9 cellular contexts compared by ENCODE assay signal in genomic region chr12:15772405-15773018, GRCh38. TPM values are rescaled to one million over a fixed set of nuclear protein-coding genes. Genes with fewer than 3 reads are reported as not detected.
DNase-seq lines count a peak whose midpoint lies in the region; ATAC-seq and TF ChIP-seq lines count a peak whose summit lies in the region.
"Had no signal": no experiment of that assay in that cellular context is flagged by ENCODE, and none has a peak within 500 bp of the region (broad histone marks: within the 10 kb centered on the region; RNA-seq: fewer than 3 reads in every experiment).

No MANE protein-coding gene starts in this region.

- peaks cover 2% of the 10 kb centered on the region for H3K4me1 Mint-ChIP-seq in glutamatergic neuron (ENCODE audit: low read depth, unreplicated experiment)

- H3K27me3 ChIP-seq in BJ (ENCODE audit: control insufficient read depth, insufficient read depth, low read length) (no peaks in the 10 kb centered on the region), WERI-Rb-1 (ENCODE audit: insufficient read depth, low read depth, severe bottlenecking) (no peaks in the 10 kb centered on the region), left lung (no peaks in the 10 kb centered on the region)

- no peaks in the 10 kb centered on the region for H3K9me3 Mint-ChIP-seq in glutamatergic neuron (ENCODE audit: unreplicated experiment)
- H3K9me3 Mint-ChIP-seq: dendritic cell treated with granulocyte-macrophage colony-stimulating factor and Interleukin-4, amounts not matched to agents 40 ng/mL and 50 ng/mL, for 4 days had no signal

- no peaks in the 10 kb centered on the region for H3K4me1 ChIP-seq in left lung

- H3K36me3 ChIP-seq in BJ (ENCODE audit: control insufficient read depth, insufficient read depth, low read length) (no peaks in the 10 kb centered on the region), WERI-Rb-1 (no peaks in the 10 kb centered on the region), left lung (no peaks in the 10 kb centered on the region)

- peak; percentile 25 for ATAC-seq in left lung
- ATAC-seq in GM19035 (IDR thresholded peaks at IDR 0.05; ENCODE audit: unreplicated experiment): no peak

- CTCF ChIA-PET in BJ (lab: Yijun Ruan, JAX): interaction anchor here (0.7 to 3.6 kb wide), 7 partner anchors 13 to 181 kb away, joined by 3 to 16 read pairs (median 4); partner anchors contain the start of gene EPS8
- CTCF ChIA-PET in HEK293T (lab: Yijun Ruan, JAX): interaction anchor here (0.6 to 1.5 kb wide), 6 partner anchors 9 to 121 kb away, joined by 3 to 6 read pairs (median 3); no protein-coding TSS in a partner anchor

- DNase-seq in BJ (ENCODE audit: low read depth) (no peak), HCEC 1CT (peak; percentile 64), WERI-Rb-1 (no peak), left lung (no peak), HEK293T (ENCODE audit: extremely low spot score) (no peak), T-helper 1 cell (no peak), glutamatergic neuron (no peak)

- no peak overlapping the region for H3K27ac Mint-ChIP-seq in glutamatergic neuron (ENCODE audit: unreplicated experiment)
- H3K27ac Mint-ChIP-seq: dendritic cell treated with granulocyte-macrophage colony-stimulating factor and Interleukin-4, amounts not matched to agents 40 ng/mL and 50 ng/mL, for 4 days had no signal

- H3K27ac ChIP-seq in WERI-Rb-1 (no peak overlapping the region), left lung (no peak overlapping the region)

- intact Hi-C loops in left lung (cut with DNase I): no loop called here

- TF ChIP-seq CTCF in BJ (IDR thresholded peaks at IDR 0.05; ENCODE audit: insufficient read depth, low read depth, low read length) (peak; percentile 49), WERI-Rb-1 (IDR thresholded peaks at IDR 0.05; ENCODE audit: low read depth, low read length) (peak; percentile 36; the same call in 1 of the 2 replicates), left lung (IDR thresholded peaks at IDR 0.05) (peak in 1 of 2 donors; percentile 26), glutamatergic neuron (IDR thresholded peaks at IDR 0.05; ENCODE audit: partially characterized antibody, unreplicated experiment) (no peak)

- H3K4me3 ChIP-seq in BJ (ENCODE audit: low read depth, low read length) (no peak overlapping the region), WERI-Rb-1 (ENCODE audit: low read depth, low read length) (no peak overlapping the region), left lung (no peak overlapping the region)

- no peaks in the 10 kb centered on the region for H3K36me3 Mint-ChIP-seq in glutamatergic neuron (ENCODE audit: unreplicated experiment)

- POLR2A ChIA-PET in BJ (lab: Charles Lee): interaction anchor here (0.7 kb wide), 1 partner anchor 181 kb away, joined by 3 read pairs; no protein-coding TSS in a partner anchor
- POLR2A ChIA-PET in HEK293T (lab: Yijun Ruan, JAX): interaction anchor here (0.7 kb wide), 1 partner anchor 17 kb away, joined by 3 read pairs; the partner anchor contains the start of gene EPS8

- H3K4me3 Mint-ChIP-seq in glutamatergic neuron (ENCODE audit: unreplicated experiment): no peak overlapping the region
- H3K4me3 Mint-ChIP-seq: dendritic cell treated with granulocyte-macrophage colony-stimulating factor and Interleukin-4, amounts not matched to agents 40 ng/mL and 50 ng/mL, for 4 days had no signal

- H3K9me3 ChIP-seq in WERI-Rb-1 (ENCODE audit: severe bottlenecking) (no peaks in the 10 kb centered on the region), left lung (no peaks in the 10 kb centered on the region)

- no peaks in the 10 kb centered on the region for H3K27me3 Mint-ChIP-seq in glutamatergic neuron (ENCODE audit: unreplicated experiment)

TF ChIP-seq in HEK293T, 16 proteins besides CTCF, POLR2A, EP300 and RAD21:
- no peak for TF ChIP-seq FOXM1 (IDR thresholded peaks at IDR 0.05; ENCODE audit: borderline replicate concordance)

RNA-seq across cellular contexts. Expression of gene EPS8, which starts 16.7 kb away (rescaled TPM):
- 93.3 and 118 TPM in 2 replicates for polyA plus RNA-seq in BJ (2011; rRNA removed)
- 75.7 and 81.5 TPM in 2 replicates for polyA minus RNA-seq in BJ (2011; rRNA and poly(A)+ RNA removed)
- total RNA-seq in left lung: 10 to 100 TPM; 58.2 to 64.8 TPM
- total RNA-seq in glutamatergic neuron (ENCODE audit: unreplicated experiment): 4.3 TPM

Comparison
In these comparisons a context has a peak if more than half of its experiments do, and no peak if none do; other contexts are left out.
1. RNA of gene EPS8, which starts 16.7 kb away (total RNA-seq): 58.2 to 64.8 TPM in left lung; 4.3 TPM in glutamatergic neuron (single experiment); every median in the first group is over 10 times any median in the second.